20 cellular contexts compared by ENCODE assay signal in the genomic region with DNA sequence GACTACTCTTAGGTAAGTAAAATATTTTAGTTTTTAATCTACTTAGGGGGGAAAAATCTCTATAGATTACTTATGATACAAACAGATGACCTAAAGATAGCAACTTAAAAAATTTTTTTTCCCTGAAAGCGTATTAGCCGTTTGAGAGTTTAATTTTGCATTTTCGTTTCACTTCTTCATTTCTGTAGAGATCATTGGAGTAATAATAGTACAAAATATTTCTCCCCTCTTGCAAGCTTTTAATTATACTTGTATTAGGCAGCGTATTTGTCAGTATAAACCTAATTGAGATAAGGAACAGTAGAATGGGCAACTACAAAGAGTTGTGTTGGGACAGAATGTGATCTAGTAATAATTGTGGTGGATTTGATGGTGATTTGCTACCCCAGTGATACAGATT. TPM values are rescaled to one million over a fixed set of nuclear protein-coding genes. Genes with fewer than 3 reads are reported as not detected.
DNase-seq lines count a peak whose midpoint lies in the region; ATAC-seq, FAIRE-seq and TF ChIP-seq lines count a peak whose summit lies in the region.
"Had no signal": no experiment of that assay in that cellular context is flagged by ENCODE, and none has a peak within 500 bp of the region (broad histone marks: within the 10 kb centered on the region; RNA-seq: fewer than 3 reads in every experiment).

No MANE protein-coding gene starts in this region.

- no peak overlapping the region for H2AFZ ChIP-seq in endothelial cell of umbilical vein (ENCODE audit: low read depth, low read length)
- H2AFZ ChIP-seq: hepatocyte had no signal

- no peak for FAIRE-seq in endothelial cell of umbilical vein (lab: Jason Lieb, UNC)

- H3K36me3 ChIP-seq in endothelial cell of umbilical vein (ENCODE audit: control insufficient read depth in 2 of 2, extremely low read depth in 1 of 2, insufficient read depth in 2 of 2, low read length in 2 of 2): peaks cover 2 to 16% of the 10 kb centered on the region in 2 experiments
- H3K36me3 ChIP-seq: suprapubic skin had no signal

- CTCF ChIA-PET in endothelial cell of umbilical vein (lab: Charles Lee): no interaction called here

- H3K27me3 ChIP-seq in endothelial cell of umbilical vein (ENCODE audit: control insufficient read depth in 2 of 2, insufficient read depth in 2 of 2, low read length in 2 of 2): no peaks in the 10 kb centered on the region
- H3K27me3 ChIP-seq: BLaER1 treated with 17β-estradiol and CSF1 and Interleukin-3, amounts not matched to agents 10 nM and 100 nM; hepatocyte; MG63; suprapubic skin had no signal

- peaks cover 17% of the 10 kb centered on the region for H4K20me1 ChIP-seq in endothelial cell of umbilical vein (replicated peaks; ENCODE audit: control insufficient read depth, extremely low read depth, insufficient read depth, low read length)

- H3K9ac ChIP-seq in endothelial cell of umbilical vein (replicated peaks; ENCODE audit: extremely low read depth, insufficient read depth, low read length): peak overlapping the region; percentile 37
- H3K9ac ChIP-seq: BLaER1 treated with 17β-estradiol and CSF1 and Interleukin-3, amounts not matched to agents 10 nM and 100 nM had no signal

- no peak for DNase-seq in stimulated activated naive CD8-positive, alpha-beta T cell treated with anti-CD3 and anti-CD28 coated beads, Interleukin-15, amount 100 ng/mL, for 72 hours
- DNase-seq in endothelial cell of umbilical vein (ENCODE audit: low read depth, low spot score) (no peak), GF-D8 (lab: John Stamatoyannopoulos, UW) (no peak), DMS153 treated with DMSO at 0.1 percent for 48 hours (lab: John Stamatoyannopoulos, UW; ENCODE audit: unreplicated experiment) (no peak), cerebellum (ENCODE audit: low spot score) (no peak)
- DNase-seq in stimulated activated CD4-positive, alpha-beta T cell treated with anti-CD3 and anti-CD28 coated beads, Interleukin-2, amount 100 ng/mL, for 24 hours: no peak
- DNase-seq: activated gamma-delta T cell; central memory CD4-positive, alpha-beta T cell; effector memory CD8-positive, alpha-beta T cell; MG63; natural killer cell; posterior cingulate gyrus; stimulated activated CD4-positive, alpha-beta T cell treated with anti-CD3 and anti-CD28 coated beads, Interleukin-4, amount 100 ng/mL, for 4 hours had no signal

- ATAC-seq in stimulated activated naive CD8-positive, alpha-beta T cell treated with anti-CD3 and anti-CD28 coated beads, Interleukin-15, amount 100 ng/mL, for 72 hours: no peak
- ATAC-seq: effector memory CD8-positive, alpha-beta T cell; natural killer cell had no signal

- no peak for TF ChIP-seq CTCF in endothelial cell of umbilical vein (IDR thresholded peaks at IDR 0.05; ENCODE audit: extremely low read depth in 1 of 2, insufficient read depth in 1 of 2, low read depth in 1 of 2, low read length in 2 of 2)

- TF ChIP-seq POLR2A in endothelial cell of umbilical vein (IDR thresholded peaks at IDR 0.05; ENCODE audit: low read depth, low read length): no peak

- dilution Hi-C loops in endothelial cell of umbilical vein (cut with MboI; ENCODE audit: extremely low pct_ligation_motif_present, low sequenced_read_pairs): no loop called here

- intact Hi-C loops in endothelial cell of umbilical vein (cut with micrococcal nuclease): no loop called here

- POLR2A ChIA-PET in endothelial cell of umbilical vein (lab: Charles Lee): no interaction called here

- H3K4me3 ChIP-seq in endothelial cell of umbilical vein (replicated peaks in 1 of 3; ENCODE audit: insufficient read depth in 1 of 3, low read depth in 1 of 3, low read length in 3 of 3): peak overlapping the region in 1 of 3 experiments; percentile 47
- H3K4me3 ChIP-seq: BLaER1 treated with 17β-estradiol and CSF1 and Interleukin-3, amounts not matched to agents 10 nM and 100 nM; hepatocyte; MG63; suprapubic skin had no signal

- no TSS peak for BruUV-seq in endothelial cell of umbilical vein (replicated peaks; lab: Mats Ljungman, UMichigan)

- H3K27me3 Mint-ChIP-seq in stimulated activated naive CD8-positive, alpha-beta T cell treated with anti-CD3 and anti-CD28 coated beads, Interleukin-15, Interleukin-2, amounts not matched to agents 100 ng/mL and 50 ng/mL, for 24 hours: no peaks in the 10 kb centered on the region
- H3K27me3 Mint-ChIP-seq in stimulated activated naive CD8-positive, alpha-beta T cell treated with anti-CD3 and anti-CD28 coated beads, Interleukin-15, amount 100 ng/mL, for 72 hours: no peaks in the 10 kb centered on the region
- no peaks in the 10 kb centered on the region for H3K27me3 Mint-ChIP-seq in IgD-negative memory B cell
- H3K27me3 Mint-ChIP-seq: activated CD4-positive, alpha-beta T cell treated with anti-CD3 and anti-CD28 coated beads, Interleukin-2, amount 10 ng/mL, durations not matched to agents 24 days and 14 days; effector memory CD8-positive, alpha-beta T cell had no signal

- peaks cover 50% of the 10 kb centered on the region for H3K4me1 ChIP-seq in endothelial cell of umbilical vein (ENCODE audit: control insufficient read depth, extremely low read depth, insufficient read depth, low read length)

- peak overlapping the region; percentile 79 for H3K4me2 ChIP-seq in endothelial cell of umbilical vein (ENCODE audit: insufficient read depth, low read length)
- H3K4me2 ChIP-seq: hepatocyte had no signal

- no peak overlapping the region for H3K27ac Mint-ChIP-seq in stimulated activated naive CD8-positive, alpha-beta T cell treated with anti-CD3 and anti-CD28 coated beads, Interleukin-15, Interleukin-2, amounts not matched to agents 100 ng/mL and 50 ng/mL, for 24 hours
- H3K27ac Mint-ChIP-seq in stimulated activated naive CD8-positive, alpha-beta T cell treated with anti-CD3 and anti-CD28 coated beads, Interleukin-15, amount 100 ng/mL, for 72 hours: no peak overlapping the region
- peak overlapping the region; percentile 41 to 85 (median 70) for H3K27ac Mint-ChIP-seq in IgD-negative memory B cell
- H3K27ac Mint-ChIP-seq: activated CD4-positive, alpha-beta T cell treated with anti-CD3 and anti-CD28 coated beads, Interleukin-2, amount 10 ng/mL, durations not matched to agents 24 days and 14 days; effector memory CD8-positive, alpha-beta T cell had no signal

- H3K4me1 Mint-ChIP-seq in stimulated activated naive CD8-positive, alpha-beta T cell treated with anti-CD3 and anti-CD28 coated beads, Interleukin-15, Interleukin-2, amounts not matched to agents 100 ng/mL and 50 ng/mL, for 24 hours (ENCODE audit: low read depth): peaks cover 43% of the 10 kb centered on the region
- peaks cover 18% of the 10 kb centered on the region for H3K4me1 Mint-ChIP-seq in stimulated activated naive CD8-positive, alpha-beta T cell treated with anti-CD3 and anti-CD28 coated beads, Interleukin-15, amount 100 ng/mL, for 72 hours
- H3K4me1 Mint-ChIP-seq in IgD-negative memory B cell: peaks cover 50 to 57% (median 52%) of the 10 kb centered on the region in 3 donors

- no peaks in the 10 kb centered on the region for H3K9me3 Mint-ChIP-seq in stimulated activated naive CD8-positive, alpha-beta T cell treated with anti-CD3 and anti-CD28 coated beads, Interleukin-15, Interleukin-2, amounts not matched to agents 100 ng/mL and 50 ng/mL, for 24 hours
- H3K9me3 Mint-ChIP-seq in stimulated activated naive CD8-positive, alpha-beta T cell treated with anti-CD3 and anti-CD28 coated beads, Interleukin-15, amount 100 ng/mL, for 72 hours: no peaks in the 10 kb centered on the region
- no peaks in the 10 kb centered on the region for H3K9me3 Mint-ChIP-seq in IgD-negative memory B cell
- H3K9me3 Mint-ChIP-seq: activated CD4-positive, alpha-beta T cell treated with anti-CD3 and anti-CD28 coated beads, Interleukin-2, amount 10 ng/mL, durations not matched to agents 24 days and 14 days; effector memory CD8-positive, alpha-beta T cell; natural killer cell had no signal

- H3K36me3 Mint-ChIP-seq in stimulated activated naive CD8-positive, alpha-beta T cell treated with anti-CD3 and anti-CD28 coated beads, Interleukin-15, Interleukin-2, amounts not matched to agents 100 ng/mL and 50 ng/mL, for 24 hours (ENCODE audit: low read depth): peaks cover 32% of the 10 kb centered on the region
- peaks cover 11% of the 10 kb centered on the region for H3K36me3 Mint-ChIP-seq in IgD-negative memory B cell
- H3K36me3 Mint-ChIP-seq: natural killer cell had no signal

- H3K27ac ChIP-seq in endothelial cell of umbilical vein (ENCODE audit: insufficient read depth, low read depth, low read length): no peak overlapping the region
- H3K27ac ChIP-seq: BLaER1 treated with 17β-estradiol and CSF1 and Interleukin-3, amounts not matched to agents 10 nM and 100 nM; hepatocyte; suprapubic skin had no signal

- no peaks in the 10 kb centered on the region for H3K9me1 ChIP-seq in endothelial cell of umbilical vein (replicated peaks; ENCODE audit: control insufficient read depth, extremely low read depth, insufficient read depth, low read length)

- peak overlapping the region; percentile 3 for H3K4me3 Mint-ChIP-seq in stimulated activated naive CD8-positive, alpha-beta T cell treated with anti-CD3 and anti-CD28 coated beads, Interleukin-15, Interleukin-2, amounts not matched to agents 100 ng/mL and 50 ng/mL, for 24 hours
- H3K4me3 Mint-ChIP-seq in stimulated activated naive CD8-positive, alpha-beta T cell treated with anti-CD3 and anti-CD28 coated beads, Interleukin-15, amount 100 ng/mL, for 72 hours: no peak overlapping the region
- peak overlapping the region; percentile 50 to 82 (median 70) for H3K4me3 Mint-ChIP-seq in IgD-negative memory B cell
- H3K4me3 Mint-ChIP-seq: activated CD4-positive, alpha-beta T cell treated with anti-CD3 and anti-CD28 coated beads, Interleukin-2, amount 10 ng/mL, durations not matched to agents 24 days and 14 days; effector memory CD8-positive, alpha-beta T cell; natural killer cell had no signal

- no peaks in the 10 kb centered on the region for H3K9me3 ChIP-seq in endothelial cell of umbilical vein (replicated peaks; ENCODE audit: control insufficient read depth, insufficient read depth, low read length)
- H3K9me3 ChIP-seq: MG63, suprapubic skin had no signal

- H3K79me2 ChIP-seq in endothelial cell of umbilical vein (ENCODE audit: control insufficient read depth, insufficient read depth, low read length): peaks cover 96% of the 10 kb centered on the region

RNA-seq across cellular contexts. Expression of gene SKIL, which starts 10.3 kb away (rescaled TPM):
- polyA plus RNA-seq in IgD-negative memory B cell (10.0 TPM), endothelial cell of umbilical vein (13.2 and 18.4 TPM in 2 replicates)
- total RNA-seq in endothelial cell of umbilical vein (135 and 149 TPM in 2 replicates), cerebellum (68.2 TPM)
- 20.2 and 22.9 TPM in 2 replicates for polyA plus RNA-seq in endothelial cell of umbilical vein (2011; cell fraction: cytosol; rRNA removed)
- 69.3 and 85.9 TPM in 2 replicates for polyA plus RNA-seq in endothelial cell of umbilical vein (2011; cell fraction: nucleus; rRNA removed)
- polyA plus RNA-seq in endothelial cell of umbilical vein (2012): 83.5 and 84.7 TPM in 2 replicates
- 159 and 171 TPM in 2 replicates for polyA minus RNA-seq in endothelial cell of umbilical vein
- polyA minus RNA-seq in endothelial cell of umbilical vein (2011; cell fraction: cytosol; rRNA and poly(A)+ RNA removed): 65.2 TPM
- 125 and 167 TPM in 2 replicates for polyA minus RNA-seq in endothelial cell of umbilical vein (2011; cell fraction: nucleus; rRNA and poly(A)+ RNA removed)

RNA-seq across cellular contexts. Expression of gene CLDN11, which starts 50.9 kb away (rescaled TPM):
- polyA plus RNA-seq in IgD-negative memory B cell (not detected), endothelial cell of umbilical vein (147 and 178 TPM in 2 replicates)
- total RNA-seq in endothelial cell of umbilical vein (344 and 395 TPM in 2 replicates), cerebellum (39.6 TPM)
- polyA plus RNA-seq in endothelial cell of umbilical vein (2011; cell fraction: cytosol; rRNA removed): 142 and 185 TPM in 2 replicates
- 63.2 and 65.1 TPM in 2 replicates for polyA plus RNA-seq in endothelial cell of umbilical vein (2011; cell fraction: nucleus; rRNA removed)
- 84.8 and 369 TPM in 2 replicates for polyA plus RNA-seq in endothelial cell of umbilical vein (2012)
- polyA minus RNA-seq in endothelial cell of umbilical vein: 90.8 and 139 TPM in 2 replicates
- polyA minus RNA-seq in endothelial cell of umbilical vein (2011; cell fraction: cytosol; rRNA and poly(A)+ RNA removed): not detected
- polyA minus RNA-seq in endothelial cell of umbilical vein (2011; cell fraction: nucleus; rRNA and poly(A)+ RNA removed): 35.4 and 38.8 TPM in 2 replicates
- total RNA-seq: A172; activated CD4-positive, alpha-beta T cell treated with anti-CD3 and anti-CD28 coated beads, Interleukin-2, amount 10 ng/mL, durations not matched to agents 24 days and 14 days had no signal

Comparison
In these comparisons a context has a peak if more than half of its experiments do, and no peak if none do; other contexts are left out.
1. H3K4me3 Mint-ChIP-seq: peak in stimulated activated naive CD8-positive, alpha-beta T cell treated with anti-CD3 and anti-CD28 coated beads, Interleukin-15, Interleukin-2, amounts not matched to agents 100 ng/mL and 50 ng/mL, for 24 hours (single experiment) and IgD-negative memory B cell (4 of 4); none in stimulated activated naive CD8-positive, alpha-beta T cell treated with anti-CD3 and anti-CD28 coated beads, Interleukin-15, amount 100 ng/mL, for 72 hours (0 of 2).
2. H3K27ac Mint-ChIP-seq: peak in IgD-negative memory B cell (3 of 3); none in stimulated activated naive CD8-positive, alpha-beta T cell treated with anti-CD3 and anti-CD28 coated beads, Interleukin-15, Interleukin-2, amounts not matched to agents 100 ng/mL and 50 ng/mL, for 24 hours (single experiment) and stimulated activated naive CD8-positive, alpha-beta T cell treated with anti-CD3 and anti-CD28 coated beads, Interleukin-15, amount 100 ng/mL, for 72 hours (0 of 2).